ENCODE assay signal across 14 cellular contexts in the genomic region with DNA sequence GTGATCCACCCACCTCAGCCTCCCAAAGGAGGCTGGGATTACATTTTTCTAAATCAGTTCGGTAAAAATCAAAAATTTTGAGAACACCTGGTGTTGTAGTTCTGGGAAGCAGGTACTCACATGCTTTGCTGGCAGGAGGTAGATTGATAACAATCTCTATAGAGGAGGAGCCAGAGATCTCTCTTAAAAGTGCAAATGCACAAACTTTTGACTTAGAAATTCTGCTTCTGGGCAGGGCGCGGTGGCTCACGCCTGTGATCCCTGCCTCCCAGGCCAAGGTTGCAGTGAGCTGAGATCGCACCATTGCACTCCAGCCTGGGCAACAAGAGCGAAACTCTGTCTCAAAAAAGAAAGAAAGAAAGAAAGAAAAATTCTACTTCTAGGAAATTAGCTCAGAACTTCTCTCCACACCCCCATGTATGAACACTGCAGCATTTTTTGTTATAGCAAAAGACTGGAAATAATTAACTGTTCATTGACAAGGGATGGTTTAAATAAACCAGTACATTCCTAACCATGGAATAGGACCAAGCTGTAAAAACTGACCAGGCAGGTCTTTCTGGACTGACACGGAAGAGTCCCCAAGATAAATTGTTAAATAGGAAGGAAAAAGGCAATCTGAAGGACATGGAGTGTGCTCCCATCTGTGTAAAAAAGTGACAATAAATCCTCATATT. TPM values are rescaled to one million over a fixed set of nuclear protein-coding genes. Genes with fewer than 3 reads are reported as not detected.
DNase-seq lines count a peak whose midpoint lies in the region; ATAC-seq and TF ChIP-seq lines count a peak whose summit lies in the region.
"Had no signal": no experiment of that assay in that cellular context is flagged by ENCODE, and none has a peak within 500 bp of the region (broad histone marks: within the 10 kb centered on the region; RNA-seq: fewer than 3 reads in every experiment).

No MANE protein-coding gene starts in this region.

- H3K4me3 ChIP-seq in Caco-2 (ENCODE audit: low read depth, low read length) (no peak overlapping the region), body of pancreas (no peak overlapping the region)
- no peak overlapping the region for H3K4me3 ChIP-seq in naive thymus-derived CD4-positive, alpha-beta T cell (ENCODE audit: low read length)
- H3K4me3 ChIP-seq: BLaER1 had no signal

- CTCF ChIA-PET in Caco-2 (lab: Charles Lee) (interaction anchor here (0.5 to 1.0 kb wide), 3 partner anchors 18 to 112 kb away, joined by 3 to 8 read pairs (median 4); no protein-coding TSS in a partner anchor), GM10248 (lab: Yijun Ruan, JAX) (interaction anchor here (0.9 to 9.9 kb wide), 4 partner anchors 11 to 96 kb away, joined by 3 to 74 read pairs (median 4); no protein-coding TSS in a partner anchor)
- CTCF ChIA-PET in naive thymus-derived CD4-positive, alpha-beta T cell (lab: Charles Lee) = interaction anchor here (1.1 to 2.0 kb wide), 2 partner anchors 110 to 114 kb away, joined by 3 to 4 read pairs; no protein-coding TSS in a partner anchor

- POLR2A ChIA-PET in Caco-2 (lab: Charles Lee) = interaction anchor here (1.1 to 2.0 kb wide), 3 partner anchors 14 to 41 kb away, joined by 4 to 22 read pairs (median 9); partner anchors contain the start of gene TRIB3
- POLR2A ChIA-PET in naive thymus-derived CD4-positive, alpha-beta T cell (lab: Charles Lee) = interaction anchor here (0.6 to 1.7 kb wide), 3 partner anchors 16 to 102 kb away, joined by 3 to 4 read pairs (median 4); no protein-coding TSS in a partner anchor
- POLR2A ChIA-PET in GM10248 (lab: Yijun Ruan, JAX) = no interaction called here

- no peaks in the 10 kb centered on the region for H3K9me3 Mint-ChIP-seq in Caco-2 (ENCODE audit: unreplicated experiment)
- H3K9me3 Mint-ChIP-seq in naive thymus-derived CD4-positive, alpha-beta T cell = peaks cover 0 to 1% (median 0%) of the 10 kb centered on the region in 11 donors
- H3K9me3 Mint-ChIP-seq: activated naive CD4-positive, alpha-beta T cell treated with anti-CD3 and anti-CD28 coated beads, Interleukin-2, amount 50 U/mL, for 72 hours; effector memory CD8-positive, alpha-beta T cell had no signal

- H3K4me3 Mint-ChIP-seq in Caco-2 (ENCODE audit: unreplicated experiment) = peak overlapping the region; percentile 65
- peak overlapping the region; percentile 60 to 87 (median 72) for H3K4me3 Mint-ChIP-seq in naive thymus-derived CD4-positive, alpha-beta T cell
- H3K4me3 Mint-ChIP-seq: effector memory CD8-positive, alpha-beta T cell had no signal

- H3K27ac ChIP-seq in body of pancreas = peak overlapping the region in 3 of 4 donors; percentile 58 to 78 (median 68)
- H3K27ac ChIP-seq in naive thymus-derived CD4-positive, alpha-beta T cell (ENCODE audit: low read depth, low read length) = peak overlapping the region; percentile 46
- H3K27ac ChIP-seq: BLaER1 had no signal

- peak overlapping the region; percentile 99 for H3K27ac Mint-ChIP-seq in Caco-2 (ENCODE audit: unreplicated experiment)
- H3K27ac Mint-ChIP-seq in naive thymus-derived CD4-positive, alpha-beta T cell = peak overlapping the region; percentile 49 to 96 (median 86)
- H3K27ac Mint-ChIP-seq: effector memory CD8-positive, alpha-beta T cell had no signal

- H3K4me1 Mint-ChIP-seq in Caco-2 (ENCODE audit: low read depth, unreplicated experiment) = peaks cover 85% of the 10 kb centered on the region
- peaks cover 23 to 55% (median 47%) of the 10 kb centered on the region in 7 donors for H3K4me1 Mint-ChIP-seq in naive thymus-derived CD4-positive, alpha-beta T cell

- H3K9me3 ChIP-seq in Caco-2 (no peaks in the 10 kb centered on the region), body of pancreas (no peaks in the 10 kb centered on the region)
- no peaks in the 10 kb centered on the region for H3K9me3 ChIP-seq in naive thymus-derived CD4-positive, alpha-beta T cell (ENCODE audit: control insufficient read depth in 2 of 3, low read length in 3 of 3)
- H3K9me3 ChIP-seq: BLaER1 had no signal

- H3K27me3 Mint-ChIP-seq in Caco-2 (ENCODE audit: insufficient read depth, unreplicated experiment) = no peaks in the 10 kb centered on the region
- no peaks in the 10 kb centered on the region for H3K27me3 Mint-ChIP-seq in naive thymus-derived CD4-positive, alpha-beta T cell

- H3K36me3 ChIP-seq in Caco-2 (ENCODE audit: control insufficient read depth, insufficient read depth, low read length) = no peaks in the 10 kb centered on the region
- H3K36me3 ChIP-seq in body of pancreas (replicated peaks in 1 of 2; ENCODE audit: insufficient read depth in 1 of 2, low read depth in 2 of 2) = no peaks in the 10 kb centered on the region
- no peaks in the 10 kb centered on the region for H3K36me3 ChIP-seq in naive thymus-derived CD4-positive, alpha-beta T cell (ENCODE audit: control insufficient read depth in 2 of 3, insufficient read depth in 3 of 3, low read length in 3 of 3)
- H3K36me3 ChIP-seq: BLaER1 had no signal

- TF ChIP-seq CTCF in Caco-2 (IDR thresholded peaks at IDR 0.05; ENCODE audit: insufficient read depth in 1 of 2, low read depth in 1 of 2, low read length in 1 of 2, severe bottlenecking in 1 of 2, unreplicated experiment in 1 of 2) (no peak), body of pancreas (IDR thresholded peaks at IDR 0.05) (no peak), GM10248 (IDR thresholded peaks at IDR 0.05; ENCODE audit: control extremely low read depth, extremely low read depth, low read depth, missing control alignments) (no peak)

- DNase-seq in Caco-2 (peak; percentile 65 to 71), NCI-H2171 treated with DMSO at 0.1 percent for 48 hours (lab: John Stamatoyannopoulos, UW) (peak; percentile 71), body of pancreas (peak in 1 of 4 donors; percentile 62), GM10248 (ENCODE audit: extremely low spot score) (no peak), GM19240 (ENCODE audit: insufficient read length, low spot score) (no peak)
- DNase-seq in naive thymus-derived CD4-positive, alpha-beta T cell = peak in 5 of 9 donors; percentile 16 to 40 (median 22)
- DNase-seq: central memory CD4-positive, alpha-beta T cell; effector memory CD8-positive, alpha-beta T cell; MM.1S; SHP77 treated with DMSO at 0.1 percent for 48 hours; stimulated activated CD4-positive, alpha-beta T cell treated with anti-CD3 and anti-CD28 coated beads, Interleukin-15, amount 100 ng/mL, for 24 hours had no signal

- peaks cover 78% of the 10 kb centered on the region for H3K4me1 ChIP-seq in Caco-2
- peaks cover 44% of the 10 kb centered on the region for H3K4me1 ChIP-seq in body of pancreas
- H3K4me1 ChIP-seq in naive thymus-derived CD4-positive, alpha-beta T cell (ENCODE audit: control insufficient read depth in 2 of 2, insufficient read depth in 2 of 2, low read length in 2 of 2) = peaks cover 0 to 20% of the 10 kb centered on the region in 2 donors

- ATAC-seq in body of pancreas (peak; percentile 56), GM18511 (IDR thresholded peaks at IDR 0.05; ENCODE audit: unreplicated experiment) (no peak)
- ATAC-seq in naive thymus-derived CD4-positive, alpha-beta T cell = peak; percentile 45
- ATAC-seq: effector memory CD8-positive, alpha-beta T cell had no signal

- peaks cover 38% of the 10 kb centered on the region for H3K36me3 Mint-ChIP-seq in Caco-2 (ENCODE audit: insufficient read depth, unreplicated experiment)
- peaks cover 0 to 3% (median 0%) of the 10 kb centered on the region in 5 donors for H3K36me3 Mint-ChIP-seq in naive thymus-derived CD4-positive, alpha-beta T cell
- H3K36me3 Mint-ChIP-seq: activated naive CD4-positive, alpha-beta T cell treated with anti-CD3 and anti-CD28 coated beads, Interleukin-2, amount 50 U/mL, for 72 hours had no signal

- TF ChIP-seq POLR2A in body of pancreas (IDR thresholded peaks at IDR 0.05) = no peak

- intact Hi-C loops in Caco-2 (cut with micrococcal nuclease; ENCODE audit: unreplicated experiment) = loop anchor here (1.0 kb wide), 1 partner anchor 36 kb away; no protein-coding TSS in a partner anchor
- intact Hi-C loops in body of pancreas (cut with DNase I) = no loop called here
- intact Hi-C loops in naive thymus-derived CD4-positive, alpha-beta T cell (cut with micrococcal nuclease) = loop anchor here (1.0 to 5.0 kb wide), 3 partner anchors 15 to 96 kb away; partner anchors contain the start of genes RBCK1 (in 1 of the 2), TBC1D20 (in 1 of the 2) and TRIB3 (in 1 of the 2)

- no TSS peak for BruUV-seq in Caco-2 (replicated peaks; lab: Mats Ljungman, UMichigan)

- H3K27me3 ChIP-seq in Caco-2 (replicated peaks; ENCODE audit: control insufficient read depth, insufficient read depth, low read length) (no peaks in the 10 kb centered on the region), body of pancreas (no peaks in the 10 kb centered on the region)
- no peaks in the 10 kb centered on the region for H3K27me3 ChIP-seq in naive thymus-derived CD4-positive, alpha-beta T cell (ENCODE audit: control insufficient read depth in 2 of 2, insufficient read depth in 2 of 2, low read length in 2 of 2)
- H3K27me3 ChIP-seq: BLaER1 had no signal

- WGBS in body of pancreas, 2 donors = 49 to 57% methylated on average over 7 of the region's 7 CpGs

RNA-seq across cellular contexts. Expression of gene TRIB3, which starts 14.4 kb away (rescaled TPM):
- total RNA-seq in Caco-2 (2022) (113 and 132 TPM in 2 replicates), body of pancreas (10 to 100 TPM; 13.2 to 19.8 TPM)
- total RNA-seq in naive thymus-derived CD4-positive, alpha-beta T cell = 10 to 100 TPM in 1 of 5 experiments, 1 to 10 TPM in 4; 2.4 to 27.7 (median 9.4) TPM
- 10 to 100 TPM; 12.6 to 16.0 TPM for polyA plus RNA-seq in naive thymus-derived CD4-positive, alpha-beta T cell

RNA-seq across cellular contexts. Expression of gene NRSN2, which starts 19.3 kb away (rescaled TPM):
- 24.6 and 27.5 TPM in 2 replicates for total RNA-seq in Caco-2 (2022)
- total RNA-seq in body of pancreas = 10 to 100 TPM; 13.8 to 15.6 TPM
- total RNA-seq in naive thymus-derived CD4-positive, alpha-beta T cell = 1 to 10 TPM in 3 of 5 experiments, under 1 TPM in 2; 0.24 to 2.1 (median 1.3) TPM
- 1 to 10 TPM; 1.3 to 1.8 TPM for polyA plus RNA-seq in naive thymus-derived CD4-positive, alpha-beta T cell

RNA-seq across cellular contexts. Expression of gene SOX12, which starts 40.8 kb away (rescaled TPM):
- total RNA-seq in Caco-2 (2022) = 13.9 and 14.7 TPM in 2 replicates
- 10 to 100 TPM in 1 of 2 donors, 1 to 10 TPM in 1; 6.2 to 17.1 TPM for total RNA-seq in body of pancreas
- 10 to 100 TPM in 3 of 5 experiments, 1 to 10 TPM in 2; 4.6 to 15.1 (median 12.3) TPM for total RNA-seq in naive thymus-derived CD4-positive, alpha-beta T cell
- 1 to 10 TPM in 1 of 2 donors, under 1 TPM in 1; 0.89 to 1.3 TPM for polyA plus RNA-seq in naive thymus-derived CD4-positive, alpha-beta T cell

RNA-seq across cellular contexts. Expression of gene RBCK1, which starts 41.9 kb away (rescaled TPM):
- 103 and 111 TPM in 2 replicates for total RNA-seq in Caco-2 (2022)
- total RNA-seq in body of pancreas = 10 to 100 TPM; 36.1 to 95.9 TPM
- 100 to 1,000 TPM in 1 of 5 experiments, 10 to 100 TPM in 4; 70.3 to 153 (median 96.9) TPM for total RNA-seq in naive thymus-derived CD4-positive, alpha-beta T cell
- 10 to 100 TPM; 80.1 to 98.1 TPM for polyA plus RNA-seq in naive thymus-derived CD4-positive, alpha-beta T cell

Comparison
In these comparisons a context has a peak if more than half of its experiments do, and no peak if none do; other contexts are left out.
1. DNase-seq: peak in Caco-2 (2 of 2), NCI-H2171 treated with DMSO at 0.1 percent for 48 hours (single experiment) and naive thymus-derived CD4-positive, alpha-beta T cell (5 of 9); none in GM10248 (single experiment) and GM19240 (single experiment).